Comparison of ENCODE assay signal across 20 cellular contexts in the genomic region with DNA sequence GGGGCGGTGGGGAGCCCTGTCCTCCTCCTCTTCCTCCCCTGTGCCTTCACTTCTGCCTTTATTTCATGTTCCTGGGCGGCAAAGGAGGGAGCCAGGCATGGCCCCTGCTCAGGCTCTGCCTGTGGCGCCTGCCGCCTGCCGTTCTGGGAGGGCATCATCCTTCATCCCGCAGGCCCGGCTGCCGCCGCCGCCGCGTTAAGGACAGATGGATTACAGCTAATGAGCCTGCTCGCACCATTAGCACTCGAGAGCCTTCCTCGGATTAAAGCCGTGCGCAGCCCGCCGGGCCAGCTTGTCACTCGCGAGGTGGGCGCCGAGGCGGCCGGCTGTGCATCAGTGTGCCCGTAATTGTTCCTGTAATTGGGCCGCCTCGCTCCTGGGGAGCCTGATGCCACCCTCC.
DNase-seq lines count a peak whose midpoint lies in the region; ATAC-seq and TF ChIP-seq lines count a peak whose summit lies in the region.
"Had no signal": no experiment of that assay in that cellular context is flagged by ENCODE, and none has a peak within 500 bp of the region (broad histone marks: within the 10 kb centered on the region; RNA-seq: fewer than 3 reads in every experiment).

No MANE protein-coding gene starts in this region.

- CTCF ChIA-PET in OCI-LY7 (lab: Charles Lee; ENCODE audit: unreplicated experiment), result no interaction called here

- no peaks in the 10 kb centered on the region for H3K36me3 ChIP-seq in OCI-LY7 (ENCODE audit: insufficient read depth, low read length)
- H3K36me3 ChIP-seq: right lobe of liver, tibial nerve had no signal

- intact Hi-C loops in OCI-LY7 (cut with micrococcal nuclease; ENCODE audit: unreplicated experiment), result no loop called here
- intact Hi-C loops in left cardiac atrium (cut with DNase I), result no loop called here

- peak overlapping the region; percentile 11 for H3K27ac ChIP-seq in angular gyrus (ENCODE audit: low read depth, low read length)
- no peak overlapping the region for H3K27ac ChIP-seq in OCI-LY7 (ENCODE audit: low read depth, low read length, poor library complexity, severe bottlenecking)
- H3K27ac ChIP-seq: HL-60, right lobe of liver, tibial nerve had no signal

- DNase-seq in NCI-H510A treated with DMSO at 0.1 percent for 48 hours (lab: John Stamatoyannopoulos, UW), result peak; percentile 53
- DNase-seq in NCI-H510A (lab: John Stamatoyannopoulos, UW), result no peak
- peak; percentile 88 for DNase-seq in NCI-H2107 treated with DMSO at 0.1 percent for 48 hours (lab: John Stamatoyannopoulos, UW; ENCODE audit: unreplicated experiment)
- DNase-seq in retinal pigment epithelial cell (ENCODE audit: low read depth), result no peak
- DNase-seq in OCI-LY7 (ENCODE audit: low spot score), result no peak
- DNase-seq in left cardiac atrium, result no peak
- no peak for DNase-seq in SW480 (ENCODE audit: low spot score)
- DNase-seq: activated CD4-positive, alpha-beta T cell treated with anti-CD3 and anti-CD28 coated beads for 4 hours; activated CD8-positive, alpha-beta memory T cell treated with anti-CD3 and anti-CD28 coated beads, Interleukin-2, amount 50 U/mL, for 4 hours; activated effector memory CD4-positive, alpha-beta T cell treated with anti-CD3 and anti-CD28 coated beads, Interleukin-2, amount 50 U/mL, for 16 hours; central memory CD4-positive, alpha-beta T cell; effector CD8-positive, alpha-beta T cell; EL; H7; MM.1S; right lobe of liver; stimulated activated naive CD4-positive, alpha-beta T cell had no signal

- no peaks in the 10 kb centered on the region for H3K9me2 ChIP-seq in OCI-LY7 (ENCODE audit: insufficient read depth, low read length)

- H2AFZ ChIP-seq in OCI-LY7 (ENCODE audit: low read length), result no peak overlapping the region

- BruUV-seq in OCI-LY7 (replicated peaks; lab: Mats Ljungman, UMichigan), result no TSS peak

- H3K79me2 ChIP-seq in OCI-LY7 (ENCODE audit: insufficient read depth, low read depth, low read length), result no peaks in the 10 kb centered on the region

- peak; percentile 44 for TF ChIP-seq CTCF in retinal pigment epithelial cell (conservative IDR thresholded peaks at IDR 0.05; ENCODE audit: low read depth, low read length)
- TF ChIP-seq CTCF in OCI-LY7 (conservative IDR thresholded peaks at IDR 0.05; ENCODE audit: low read length), result no peak

- H3K4me3 ChIP-seq in retinal pigment epithelial cell (ENCODE audit: low read length) (no peak overlapping the region), OCI-LY7 (ENCODE audit: low read depth, low read length, poor library complexity, severe bottlenecking) (no peak overlapping the region)
- H3K4me3 ChIP-seq: right lobe of liver, tibial nerve had no signal

- no peaks in the 10 kb centered on the region for H4K20me1 ChIP-seq in OCI-LY7 (ENCODE audit: insufficient read depth, low read length)

- ATAC-seq in left cardiac atrium, result no peak
- ATAC-seq: right lobe of liver had no signal

- no peak overlapping the region for H3K4me2 ChIP-seq in OCI-LY7 (ENCODE audit: low read length)

- H3K9me3 ChIP-seq in OCI-LY7 (ENCODE audit: low read length), result no peaks in the 10 kb centered on the region
- H3K9me3 ChIP-seq: right lobe of liver, tibial nerve had no signal

- peaks cover 8% of the 10 kb centered on the region for H3K4me1 ChIP-seq in OCI-LY7 (ENCODE audit: insufficient read depth, low read length, poor library complexity, severe bottlenecking)
- H3K4me1 ChIP-seq: right lobe of liver, tibial nerve had no signal

- POLR2A ChIA-PET in OCI-LY7 (lab: Charles Lee), result no interaction called here

Comparison
In these comparisons a context has a peak if more than half of its experiments do, and no peak if none do; other contexts are left out.
1. DNase-seq: peak in NCI-H510A treated with DMSO at 0.1 percent for 48 hours (single experiment) and NCI-H2107 treated with DMSO at 0.1 percent for 48 hours (single experiment); none in NCI-H510A (single experiment), retinal pigment epithelial cell (single experiment), OCI-LY7 (single experiment), left cardiac atrium (single experiment) and SW480 (single experiment).